In genomic region chr1:6415979-6416656, GRCh38 we compare ENCODE assay signal across 15 cellular contexts. TPM values are rescaled to one million over a fixed set of nuclear protein-coding genes. Genes with fewer than 3 reads are reported as not detected.
"Had no signal": no experiment of that assay in that cellular context is flagged by ENCODE, and none has a peak within 500 bp of the region (broad histone marks: within the 10 kb centered on the region; RNA-seq: fewer than 3 reads in every experiment).

No MANE protein-coding gene starts in this region.

- ATAC-seq: activated T-cell treated with anti-CD3 and anti-CD28 coated beads, Interleukin-2, amount 50 U/mL, for 4 hours; gastrocnemius medialis; left lung; naive thymus-derived CD4-positive, alpha-beta T cell had no signal

- H3K4me3 ChIP-seq: coronary artery, gastrocnemius medialis, left lung, mucosa of descending colon, vagina had no signal

- H3K36me3 ChIP-seq: gastrocnemius medialis, left lung, neutrophil, vagina had no signal

- H3K9me3 ChIP-seq: gastrocnemius medialis, left lung, mucosa of descending colon, neutrophil, vagina had no signal

- DNase-seq: activated CD4-positive, alpha-beta memory T cell treated with anti-CD3 and anti-CD28 coated beads for 36 hours; activated effector memory CD4-positive, alpha-beta T cell treated with anti-CD3 and anti-CD28 coated beads, Interleukin-2, amount 50 U/mL, for 16 hours; activated T-cell treated with anti-CD3 and anti-CD28 coated beads, Interleukin-2, amount 50 U/mL, for 4 hours; amniotic stem cell; effector CD8-positive, alpha-beta T cell; gastrocnemius medialis; left lung; naive thymus-derived CD4-positive, alpha-beta T cell; stimulated activated CD4-positive, alpha-beta T cell treated with anti-CD3 and anti-CD28 coated beads, Interleukin-12 subunit alpha, Interleukin-12 subunit beta, amount 100 ng/mL, for 4 hours; stimulated activated CD4-positive, alpha-beta T cell treated with anti-CD3 and anti-CD28 coated beads, Interleukin-2, amount 100 ng/mL, for 24 hours; T-helper 9 cell had no signal

- H3K27ac ChIP-seq: coronary artery, gastrocnemius medialis, left lung, neutrophil, vagina had no signal

RNA-seq across cellular contexts. Expression of gene HES2, which starts 3.6 kb away (rescaled TPM):
- total RNA-seq: activated T-cell treated with anti-CD3 and anti-CD28 coated beads, Interleukin-2, amount 50 U/mL, for 4 hours had no signal
- polyA plus RNA-seq: naive thymus-derived CD4-positive, alpha-beta T cell had no signal
